12 cellular contexts compared by ENCODE assay signal in the genomic region with DNA sequence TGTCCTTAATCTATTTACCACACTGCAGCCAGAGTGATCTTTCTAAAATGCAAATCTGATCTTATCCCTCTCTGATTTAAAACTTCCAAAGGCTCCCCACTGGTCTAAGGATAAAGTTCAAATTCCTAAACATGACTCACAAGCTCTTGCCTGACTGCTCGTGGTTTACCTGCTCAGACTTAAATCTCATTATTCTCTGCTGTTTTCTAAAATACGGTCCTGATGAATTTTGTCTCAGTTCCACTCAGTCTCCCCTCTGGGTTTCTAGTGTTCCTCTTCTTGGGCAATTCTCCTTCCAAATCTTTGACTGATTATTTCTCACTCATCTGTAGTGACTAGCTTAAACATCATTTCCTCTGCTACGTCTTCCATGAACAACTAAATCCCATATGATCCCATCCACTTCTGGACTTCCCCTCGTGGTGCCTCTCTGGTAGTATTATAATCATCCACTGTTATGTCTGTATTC.
DNase-seq lines count a peak whose midpoint lies in the region; ATAC-seq, FAIRE-seq and TF ChIP-seq lines count a peak whose summit lies in the region.
"Had no signal": no experiment of that assay in that cellular context is flagged by ENCODE, and none has a peak within 500 bp of the region (broad histone marks: within the 10 kb centered on the region; RNA-seq: fewer than 3 reads in every experiment).

No MANE protein-coding gene starts in this region.

- H3K27ac Mint-ChIP-seq in nephron progenitor cell, result peak overlapping the region; percentile 83
- no peak overlapping the region for H3K27ac Mint-ChIP-seq in natural killer cell treated with Interleukin-12 subunit alpha and Interleukin-12 subunit beta and Interleukin-15 and Interleukin-18, amount 100 ng/mL, for 72 hours
- H3K27ac Mint-ChIP-seq: CD8-positive, alpha-beta memory T cell; stimulated activated naive CD8-positive, alpha-beta T cell treated with anti-CD3 and anti-CD28 coated beads, Interleukin-15, Interleukin-2, amounts not matched to agents 100 ng/mL and 50 ng/mL, for 24 hours had no signal

- no peaks in the 10 kb centered on the region for H3K27me3 Mint-ChIP-seq in nephron progenitor cell (ENCODE audit: low read depth, poor library complexity)
- peaks cover under 1 to 2% of the 10 kb centered on the region in 2 donors for H3K27me3 Mint-ChIP-seq in natural killer cell treated with Interleukin-12 subunit alpha and Interleukin-12 subunit beta and Interleukin-15 and Interleukin-18, amount 100 ng/mL, for 72 hours

- no peak overlapping the region for H3K4me3 ChIP-seq in epithelial cell of esophagus (ENCODE audit: low read length)
- H3K4me3 ChIP-seq: sigmoid colon had no signal

- ATAC-seq in HG02973 (IDR thresholded peaks at IDR 0.05; ENCODE audit: unreplicated experiment), result no peak
- ATAC-seq in natural killer cell treated with Interleukin-12 subunit alpha and Interleukin-12 subunit beta and Interleukin-15 and Interleukin-18, amount 100 ng/mL, for 72 hours, result no peak
- ATAC-seq: activated CD4-positive, CD25-positive, alpha-beta regulatory T cell treated with anti-CD3 and anti-CD28 coated beads, Interleukin-2, amount 50 U/mL, for 24 hours had no signal

- H3K4me1 Mint-ChIP-seq in nephron progenitor cell, result peaks cover 46% of the 10 kb centered on the region
- no peaks in the 10 kb centered on the region for H3K4me1 Mint-ChIP-seq in natural killer cell treated with Interleukin-12 subunit alpha and Interleukin-12 subunit beta and Interleukin-15 and Interleukin-18, amount 100 ng/mL, for 72 hours (ENCODE audit: low read depth in 2 of 2)
- H3K4me1 Mint-ChIP-seq: CD8-positive, alpha-beta memory T cell had no signal

- DNase-seq in Daoy (ENCODE audit: low read depth), result peak; percentile 43
- DNase-seq in RCC 7860 (ENCODE audit: low spot score), result peak; percentile 90
- DNase-seq in epithelial cell of esophagus (ENCODE audit: low read depth), result peak; percentile 72
- no peak for DNase-seq in nephron progenitor cell
- DNase-seq in CD1c-positive myeloid dendritic cell (ENCODE audit: extremely low spot score), result no peak
- no peak for DNase-seq in GM13977 (ENCODE audit: low spot score)
- no peak for DNase-seq in natural killer cell treated with Interleukin-12 subunit alpha and Interleukin-12 subunit beta and Interleukin-15 and Interleukin-18, amount 100 ng/mL, for 72 hours (ENCODE audit: low spot score)
- DNase-seq: CD8-positive, alpha-beta memory T cell; sigmoid colon had no signal

- H3K4me3 Mint-ChIP-seq in nephron progenitor cell, result no peak overlapping the region
- H3K4me3 Mint-ChIP-seq in natural killer cell treated with Interleukin-12 subunit alpha and Interleukin-12 subunit beta and Interleukin-15 and Interleukin-18, amount 100 ng/mL, for 72 hours, result no peak overlapping the region
- H3K4me3 Mint-ChIP-seq: CD8-positive, alpha-beta memory T cell; stimulated activated naive CD8-positive, alpha-beta T cell treated with anti-CD3 and anti-CD28 coated beads, Interleukin-15, Interleukin-2, amounts not matched to agents 100 ng/mL and 50 ng/mL, for 24 hours had no signal

- TF ChIP-seq CTCF in epithelial cell of esophagus (IDR thresholded peaks at IDR 0.05; ENCODE audit: insufficient read depth, low read depth, low read length, missing control alignments) (no peak), nephron progenitor cell (IDR thresholded peaks at IDR 0.05) (no peak), GM13977 (IDR thresholded peaks at IDR 0.05; ENCODE audit: extremely low read depth, insufficient read depth, missing control alignments) (no peak)

- no peaks in the 10 kb centered on the region for H3K36me3 Mint-ChIP-seq in nephron progenitor cell (ENCODE audit: low read depth)
- H3K36me3 Mint-ChIP-seq in natural killer cell treated with Interleukin-12 subunit alpha and Interleukin-12 subunit beta and Interleukin-15 and Interleukin-18, amount 100 ng/mL, for 72 hours, result no peaks in the 10 kb centered on the region
- H3K36me3 Mint-ChIP-seq: CD8-positive, alpha-beta memory T cell had no signal

- H3K9me3 Mint-ChIP-seq in nephron progenitor cell, result no peaks in the 10 kb centered on the region
- no peaks in the 10 kb centered on the region for H3K9me3 Mint-ChIP-seq in natural killer cell treated with Interleukin-12 subunit alpha and Interleukin-12 subunit beta and Interleukin-15 and Interleukin-18, amount 100 ng/mL, for 72 hours
- H3K9me3 Mint-ChIP-seq: CD8-positive, alpha-beta memory T cell; stimulated activated naive CD8-positive, alpha-beta T cell treated with anti-CD3 and anti-CD28 coated beads, Interleukin-15, Interleukin-2, amounts not matched to agents 100 ng/mL and 50 ng/mL, for 24 hours had no signal

- peak; percentile 96 for FAIRE-seq in RCC 7860 (lab: Jason Lieb, UNC)

- in situ Hi-C loops in GM13977 (cut with MboI; ENCODE audit: low pct_unique_long_range_greater_than_20kb, low sequenced_read_pairs, unreplicated experiment), result no loop called here

Comparison
In these comparisons a context has a peak if more than half of its experiments do, and no peak if none do; other contexts are left out.
1. DNase-seq: peak in Daoy (single experiment), RCC 7860 (single experiment) and epithelial cell of esophagus (single experiment); none in nephron progenitor cell (single experiment), CD1c-positive myeloid dendritic cell (single experiment), GM13977 (single experiment) and natural killer cell treated with Interleukin-12 subunit alpha and Interleukin-12 subunit beta and Interleukin-15 and Interleukin-18, amount 100 ng/mL, for 72 hours (single experiment).